39 cellular contexts compared by ENCODE assay signal in the genomic region with DNA sequence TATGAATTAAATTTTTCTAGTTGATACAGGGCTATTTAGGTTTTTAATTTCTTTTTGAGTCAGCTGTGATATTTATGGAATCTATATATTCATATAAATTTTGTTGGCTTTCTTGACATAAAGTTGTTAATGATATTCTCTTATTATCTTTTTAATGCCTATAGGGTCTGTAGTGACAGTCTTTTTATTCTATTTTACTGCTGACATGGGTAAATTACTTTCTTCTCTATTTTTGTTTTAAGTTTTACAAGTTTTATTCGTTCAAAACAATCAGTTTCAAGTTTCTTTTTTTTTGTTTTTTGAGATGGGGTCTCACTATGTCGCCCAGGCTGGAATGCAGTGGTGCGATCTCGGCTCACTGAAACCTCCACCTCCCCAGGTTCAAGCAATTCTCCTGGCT.
"Had no signal": no experiment of that assay in that cellular context is flagged by ENCODE, and none has a peak within 500 bp of the region (broad histone marks: within the 10 kb centered on the region; RNA-seq: fewer than 3 reads in every experiment).

No MANE protein-coding gene starts in this region.

- ATAC-seq: activated naive CD4-positive, alpha-beta T cell treated with anti-CD3 and anti-CD28 coated beads, Interleukin-2, amount 50 U/mL, for 72 hours; activated naive CD8-positive, alpha-beta T cell treated with anti-CD3 and anti-CD28 coated beads, Interleukin-2, amount 50 U/mL, for 24 hours; activated T-cell treated with anti-CD3 and anti-CD28 coated beads, Interleukin-2, amount 50 U/mL, for 4 hours; activated T-cell treated with anti-CD3 and anti-CD28 coated beads, Interleukin-2, amount 50 U/mL, for 72 hours; activated T-helper 17 cell treated with anti-CD3 and anti-CD28 coated beads, Interleukin-2, amount 50 U/mL, for 72 hours; body of pancreas had no signal

- H3K4me3 Mint-ChIP-seq: activated naive CD4-positive, alpha-beta T cell treated with anti-CD3 and anti-CD28 coated beads for 36 hours; activated naive CD4-positive, alpha-beta T cell treated with anti-CD3 and anti-CD28 coated beads, Interleukin-2, amount 10 ng/mL, durations not matched to agents 7 days and 5 days; activated naive CD4-positive, alpha-beta T cell treated with anti-CD3 and anti-CD28 coated beads, Interleukin-2, amount 50 U/mL, for 24 hours; activated naive CD8-positive, alpha-beta T cell; activated naive CD8-positive, alpha-beta T cell treated with anti-CD3 and anti-CD28 coated beads for 36 hours; activated naive CD8-positive, alpha-beta T cell treated with anti-CD3 and anti-CD28 coated beads, Interleukin-2, amount 10 ng/mL, durations not matched to agents 7 days and 5 days; activated naive CD8-positive, alpha-beta T cell treated with anti-CD3 and anti-CD28 coated beads, Interleukin-2, amount 50 U/mL, for 24 hours; activated T-cell treated with anti-CD3 and anti-CD28 coated beads, Interleukin-2, amount 50 U/mL, for 24 hours; activated T-cell treated with anti-CD3 and anti-CD28 coated beads, Interleukin-2, amount 50 U/mL, for 4 hours; activated T-cell treated with anti-CD3 and anti-CD28 coated beads, Interleukin-2, amount 50 U/mL, for 72 hours; activated T-helper 1 cell treated with anti-CD3 and anti-CD28 coated beads, Interleukin-12 subunit alpha, Interleukin-12 subunit beta, Interleukin-2, Interleukin-4 antibody, amounts not matched to agents 30 ng/mL and 10 ng/mL and 1 ng/mL, durations not matched to agents 14 hours and 24 hours and 36 hours; activated T-helper 17 cell treated with anti-CD3 and anti-CD28 coated beads, Interleukin-2, amount 50 U/mL, for 72 hours; brain; central memory CD8-positive, alpha-beta T cell had no signal

- H3K27me3 ChIP-seq: adrenal gland, ascending aorta, body of pancreas, brain microvascular endothelial cell, breast epithelium, cardiac muscle cell had no signal

- H3K4me1 Mint-ChIP-seq: activated naive CD4-positive, alpha-beta T cell treated with anti-CD3 and anti-CD28 coated beads, Interleukin-2, amount 10 ng/mL, durations not matched to agents 7 days and 5 days; activated naive CD4-positive, alpha-beta T cell treated with anti-CD3 and anti-CD28 coated beads, Interleukin-2, amount 50 U/mL, for 24 hours; activated naive CD8-positive, alpha-beta T cell treated with anti-CD3 and anti-CD28 coated beads for 36 hours; activated naive CD8-positive, alpha-beta T cell treated with anti-CD3 and anti-CD28 coated beads, Interleukin-2, amount 50 U/mL, for 24 hours; activated T-helper 17 cell treated with anti-CD3 and anti-CD28 coated beads, Interleukin-2, amount 50 U/mL, for 72 hours; brain; central memory CD8-positive, alpha-beta T cell had no signal

- H3K27me3 Mint-ChIP-seq: activated naive CD4-positive, alpha-beta T cell treated with anti-CD3 and anti-CD28 coated beads, Interleukin-2, amount 10 ng/mL, durations not matched to agents 7 days and 5 days; activated naive CD4-positive, alpha-beta T cell treated with anti-CD3 and anti-CD28 coated beads, Interleukin-2, amount 50 U/mL, for 24 hours; activated naive CD8-positive, alpha-beta T cell; activated naive CD8-positive, alpha-beta T cell treated with anti-CD3 and anti-CD28 coated beads for 36 hours; activated naive CD8-positive, alpha-beta T cell treated with anti-CD3 and anti-CD28 coated beads, Interleukin-2, amount 10 ng/mL, durations not matched to agents 7 days and 5 days; activated naive CD8-positive, alpha-beta T cell treated with anti-CD3 and anti-CD28 coated beads, Interleukin-2, amount 50 U/mL, for 24 hours; activated T-cell treated with anti-CD3 and anti-CD28 coated beads, Interleukin-2, amount 50 U/mL, for 24 hours; activated T-helper 17 cell treated with anti-CD3 and anti-CD28 coated beads, Interleukin-2, amount 50 U/mL, for 72 hours; brain; central memory CD8-positive, alpha-beta T cell had no signal

- FAIRE-seq: astrocyte, bronchial epithelial cell had no signal

- H3K27ac Mint-ChIP-seq: activated naive CD4-positive, alpha-beta T cell treated with anti-CD3 and anti-CD28 coated beads for 36 hours; activated naive CD4-positive, alpha-beta T cell treated with anti-CD3 and anti-CD28 coated beads, Interleukin-2, amount 10 ng/mL, durations not matched to agents 7 days and 5 days; activated naive CD4-positive, alpha-beta T cell treated with anti-CD3 and anti-CD28 coated beads, Interleukin-2, amount 50 U/mL, for 24 hours; activated naive CD4-positive, alpha-beta T cell treated with anti-CD3 and anti-CD28 coated beads, Interleukin-2, amount 50 U/mL, for 72 hours; activated naive CD8-positive, alpha-beta T cell; activated naive CD8-positive, alpha-beta T cell treated with anti-CD3 and anti-CD28 coated beads for 36 hours; activated naive CD8-positive, alpha-beta T cell treated with anti-CD3 and anti-CD28 coated beads, Interleukin-2, amount 10 ng/mL, durations not matched to agents 7 days and 5 days; activated naive CD8-positive, alpha-beta T cell treated with anti-CD3 and anti-CD28 coated beads, Interleukin-2, amount 50 U/mL, for 24 hours; activated T-cell treated with anti-CD3 and anti-CD28 coated beads, Interleukin-2, amount 50 U/mL, for 24 hours; activated T-cell treated with anti-CD3 and anti-CD28 coated beads, Interleukin-2, amount 50 U/mL, for 72 hours; activated T-helper 1 cell treated with anti-CD3 and anti-CD28 coated beads, Interleukin-12 subunit alpha, Interleukin-12 subunit beta, Interleukin-2, Interleukin-4 antibody, amounts not matched to agents 30 ng/mL and 10 ng/mL and 1 ng/mL, durations not matched to agents 14 hours and 24 hours and 36 hours; activated T-helper 17 cell treated with anti-CD3 and anti-CD28 coated beads, Interleukin-2, amount 50 U/mL, for 72 hours; activated T-helper 2 cell treated with anti-CD3 and anti-CD28 coated beads, Interferon-gamma antibody, Interleukin-2, Interleukin-4, amounts not matched to agents 10 μg/mL and 5 μg/mL and 100 μg/mL, durations not matched to agents 14 hours and 24 hours and 36 hours; brain had no signal

- H3K36me3 ChIP-seq: adrenal gland, ascending aorta, brain microvascular endothelial cell, breast epithelium, cardiac muscle cell had no signal

- H3K4me3 ChIP-seq: ascending aorta, body of pancreas, breast epithelium, cardiac muscle cell had no signal

- H3K27ac ChIP-seq: adrenal gland, ascending aorta, body of pancreas, brain microvascular endothelial cell, breast epithelium, cardiac muscle cell had no signal

- H3K4me1 ChIP-seq: adrenal gland, ascending aorta, body of pancreas, breast epithelium had no signal

- DNase-seq: activated effector memory CD4-positive, alpha-beta T cell treated with anti-CD3 and anti-CD28 coated beads, Interleukin-2, amount 50 U/mL, for 16 hours; activated effector memory CD4-positive, alpha-beta T cell treated with Interleukin-2 at 50 U/mL for 16 hours; activated gamma-delta T cell; activated gamma-delta T cell treated with Interleukin-2 at 50 U/mL for 16 hours; activated naive CD4-positive, alpha-beta T cell; activated naive CD4-positive, alpha-beta T cell treated with anti-CD3 and anti-CD28 coated beads for 36 hours; activated naive CD4-positive, alpha-beta T cell treated with anti-CD3 and anti-CD28 coated beads, Interleukin-2, amount 10 ng/mL, durations not matched to agents 7 days and 5 days; activated naive CD4-positive, alpha-beta T cell treated with anti-CD3 and anti-CD28 coated beads, Interleukin-2, amount 50 U/mL, for 16 hours; activated naive CD4-positive, alpha-beta T cell treated with Interleukin-2 at 50 U/mL for 16 hours; activated naive CD8-positive, alpha-beta T cell treated with anti-CD3 and anti-CD28 coated beads for 36 hours; activated naive CD8-positive, alpha-beta T cell treated with anti-CD3 and anti-CD28 coated beads, Interleukin-2, amount 10 ng/mL, durations not matched to agents 7 days and 5 days; activated naive CD8-positive, alpha-beta T cell treated with anti-CD3 and anti-CD28 coated beads, Interleukin-2, amount 50 U/mL, for 24 hours; activated T-cell treated with anti-CD3 and anti-CD28 coated beads, Interleukin-2, amount 50 U/mL, for 24 hours; activated T-cell treated with anti-CD3 and anti-CD28 coated beads, Interleukin-2, amount 50 U/mL, for 4 hours; activated T-cell treated with anti-CD3 and anti-CD28 coated beads, Interleukin-2, amount 50 U/mL, for 48 hours; activated T-cell treated with anti-CD3 and anti-CD28 coated beads, Interleukin-2, amount 50 U/mL, for 72 hours; adrenal gland; amniotic stem cell; amygdala; anterior cingulate cortex; aorta; body of pancreas; brain microvascular endothelial cell; caudate nucleus; central memory CD4-positive, alpha-beta T cell; cerebellar nuclear complex had no signal
